8 cellular contexts compared by ENCODE assay signal in genomic region chr6:125910518-125910917, GRCh38. TPM values are rescaled to one million over a fixed set of nuclear protein-coding genes. Genes with fewer than 3 reads are reported as not detected.
DNase-seq lines count a peak whose midpoint lies in the region; ATAC-seq, FAIRE-seq and TF ChIP-seq lines count a peak whose summit lies in the region.

No MANE protein-coding gene starts in this region.

- no peak for TF ChIP-seq CTCF in GM12865 (IDR thresholded peaks at IDR 0.05; ENCODE audit: insufficient read depth, low read depth, low read length, missing control alignments)
- no peak for TF ChIP-seq CTCF in endothelial cell of umbilical vein (IDR thresholded peaks at IDR 0.05; ENCODE audit: extremely low read depth in 1 of 2, insufficient read depth in 1 of 2, low read depth in 1 of 2, low read length in 2 of 2)

- in situ Hi-C loops in ACHN (cut with HindIII; ENCODE audit: low pct_ligation_motif_present, low pct_unique_long_range_greater_than_20kb, low sequenced_read_pairs): no loop called here

- H3K4me3 ChIP-seq in GM12865 (ENCODE audit: low read depth, low read length): no peak overlapping the region
- no peak overlapping the region for H3K4me3 ChIP-seq in endothelial cell of umbilical vein (replicated peaks in 1 of 3; ENCODE audit: insufficient read depth in 1 of 3, low read depth in 1 of 3, low read length in 3 of 3)

- ATAC-seq in GM21390 (IDR thresholded peaks at IDR 0.05; ENCODE audit: unreplicated experiment) (peak; percentile 98), HG03469 (IDR thresholded peaks at IDR 0.05; ENCODE audit: unreplicated experiment) (peak; percentile 99)

- H4K20me1 ChIP-seq in endothelial cell of umbilical vein (replicated peaks; ENCODE audit: control insufficient read depth, extremely low read depth, insufficient read depth, low read length): no peaks in the 10 kb centered on the region

- H2AFZ ChIP-seq in endothelial cell of umbilical vein (ENCODE audit: low read depth, low read length): no peak overlapping the region

- peaks cover 10 to 11% of the 10 kb centered on the region in 2 experiments for H3K36me3 ChIP-seq in endothelial cell of umbilical vein (ENCODE audit: control insufficient read depth in 2 of 2, extremely low read depth in 1 of 2, insufficient read depth in 2 of 2, low read length in 2 of 2)

- H3K9me1 ChIP-seq in endothelial cell of umbilical vein (replicated peaks; ENCODE audit: control insufficient read depth, extremely low read depth, insufficient read depth, low read length): peaks cover 2% of the 10 kb centered on the region

- H3K4me2 ChIP-seq in endothelial cell of umbilical vein (ENCODE audit: insufficient read depth, low read length): peak overlapping the region; percentile 30

- no peak overlapping the region for H3K9ac ChIP-seq in endothelial cell of umbilical vein (replicated peaks; ENCODE audit: extremely low read depth, insufficient read depth, low read length)

- H3K4me1 ChIP-seq in endothelial cell of umbilical vein (ENCODE audit: control insufficient read depth, extremely low read depth, insufficient read depth, low read length): peaks cover 38% of the 10 kb centered on the region

- DNase-seq in GM12865 (ENCODE audit: low read depth): peak; percentile 83
- DNase-seq in endothelial cell of umbilical vein (ENCODE audit: low read depth, low spot score): peak; percentile 28
- DNase-seq in ACHN: no peak
- no peak for DNase-seq in NCI-H345 (lab: John Stamatoyannopoulos, UW)
- no peak for DNase-seq in inferior parietal cortex (ENCODE audit: extremely low spot score)
- DNase-seq in stimulated activated CD4-positive, alpha-beta T cell treated with anti-CD3 and anti-CD28 coated beads, Interleukin-4, amount 100 ng/mL, for 1 hour: no peak

- peak; percentile 53 for FAIRE-seq in endothelial cell of umbilical vein (lab: Jason Lieb, UNC)

- H3K27me3 ChIP-seq in endothelial cell of umbilical vein (ENCODE audit: control insufficient read depth in 2 of 2, insufficient read depth in 2 of 2, low read length in 2 of 2): no peaks in the 10 kb centered on the region

- POLR2A ChIA-PET in endothelial cell of umbilical vein (lab: Charles Lee): interaction anchor here (1.0 kb wide), 1 partner anchor 47 kb away, joined by 4 read pairs; no protein-coding TSS in a partner anchor

- intact Hi-C loops in endothelial cell of umbilical vein (cut with micrococcal nuclease): loop anchor here (1.0 kb wide), 1 partner anchor 46 kb away; the partner anchor contains the start of gene HINT3

- no TSS peak for BruUV-seq in endothelial cell of umbilical vein (replicated peaks; lab: Mats Ljungman, UMichigan)

- peak overlapping the region; percentile 81 for H3K27ac ChIP-seq in endothelial cell of umbilical vein (ENCODE audit: insufficient read depth, low read depth, low read length)

- dilution Hi-C loops in endothelial cell of umbilical vein (cut with MboI; ENCODE audit: extremely low pct_ligation_motif_present, low sequenced_read_pairs): no loop called here

- H3K79me2 ChIP-seq in endothelial cell of umbilical vein (ENCODE audit: control insufficient read depth, insufficient read depth, low read length): no peaks in the 10 kb centered on the region

- no peaks in the 10 kb centered on the region for H3K9me3 ChIP-seq in endothelial cell of umbilical vein (replicated peaks; ENCODE audit: control insufficient read depth, insufficient read depth, low read length)

- CTCF ChIA-PET in endothelial cell of umbilical vein (lab: Charles Lee): interaction anchor here (1.1 to 1.4 kb wide), 5 partner anchors 21 to 120 kb away, joined by 3 to 4 read pairs (median 3); partner anchors contain the start of gene NCOA7

- no peak for TF ChIP-seq POLR2A in endothelial cell of umbilical vein (IDR thresholded peaks at IDR 0.05; ENCODE audit: low read depth, low read length)

TF ChIP-seq in endothelial cell of umbilical vein, 7 proteins besides CTCF, POLR2A, EP300 and RAD21:
- no peak for TF ChIP-seq EZH2 (IDR thresholded peaks at IDR 0.05; ENCODE audit: borderline replicate concordance, low read depth, low read length, severe bottlenecking)
- TF ChIP-seq FOS (IDR thresholded peaks at IDR 0.05; ENCODE audit: borderline replicate concordance, insufficient read depth, low read length): peak; percentile 16
- TF ChIP-seq POLR2AphosphoS5 (IDR thresholded peaks at IDR 0.05; ENCODE audit: insufficient read depth, low read depth, low read length): no peak
- TF ChIP-seq, protein P1, sequence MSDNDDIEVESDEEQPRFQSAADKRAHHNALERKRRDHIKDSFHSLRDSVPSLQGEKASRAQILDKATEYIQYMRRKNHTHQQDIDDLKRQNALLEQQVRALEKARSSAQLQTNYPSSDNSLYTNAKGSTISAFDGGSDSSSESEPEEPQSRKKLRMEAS (IDR thresholded peaks at IDR 0.05; ENCODE audit: insufficient read depth, insufficient read length): no peak
- TF ChIP-seq GATA2 (IDR thresholded peaks at IDR 0.05; ENCODE audit: insufficient read depth, insufficient read length, low read depth, low read length): no peak
- TF ChIP-seq JUN (IDR thresholded peaks at IDR 0.05; ENCODE audit: borderline replicate concordance, insufficient read depth, insufficient read length, low read depth): peak; percentile 49

RNA-seq across cellular contexts. Expression of gene HINT3, which starts 46.1 kb away (rescaled TPM):
- 8.4 and 9.7 TPM in 2 replicates for total RNA-seq in endothelial cell of umbilical vein
- polyA plus RNA-seq in endothelial cell of umbilical vein: 1.1 and 1.8 TPM in 2 replicates
- polyA plus RNA-seq in endothelial cell of umbilical vein (2011; cell fraction: cytosol; rRNA removed): 1.9 and 2.1 TPM in 2 replicates
- 0.66 and 1.0 TPM in 2 replicates for polyA plus RNA-seq in endothelial cell of umbilical vein (2011; cell fraction: nucleus; rRNA removed)
- polyA plus RNA-seq in endothelial cell of umbilical vein (2012): 9.3 TPM in 2 replicates
- 1.2 and 1.9 TPM in 2 replicates for polyA minus RNA-seq in endothelial cell of umbilical vein
- polyA minus RNA-seq in endothelial cell of umbilical vein (2011; cell fraction: cytosol; rRNA and poly(A)+ RNA removed): 5.6 TPM
- polyA minus RNA-seq in endothelial cell of umbilical vein (2011; cell fraction: nucleus; rRNA and poly(A)+ RNA removed): 1.7 TPM in 2 replicates

Comparison
In these comparisons a context has a peak if more than half of its experiments do, and no peak if none do; other contexts are left out.
1. DNase-seq: peak in GM12865 (single experiment) and endothelial cell of umbilical vein (single experiment); none in ACHN (single experiment), NCI-H345 (single experiment), inferior parietal cortex (single experiment) and stimulated activated CD4-positive, alpha-beta T cell treated with anti-CD3 and anti-CD28 coated beads, Interleukin-4, amount 100 ng/mL, for 1 hour (single experiment).